ENCODE assay signal across 9 cellular contexts in the genomic region with DNA sequence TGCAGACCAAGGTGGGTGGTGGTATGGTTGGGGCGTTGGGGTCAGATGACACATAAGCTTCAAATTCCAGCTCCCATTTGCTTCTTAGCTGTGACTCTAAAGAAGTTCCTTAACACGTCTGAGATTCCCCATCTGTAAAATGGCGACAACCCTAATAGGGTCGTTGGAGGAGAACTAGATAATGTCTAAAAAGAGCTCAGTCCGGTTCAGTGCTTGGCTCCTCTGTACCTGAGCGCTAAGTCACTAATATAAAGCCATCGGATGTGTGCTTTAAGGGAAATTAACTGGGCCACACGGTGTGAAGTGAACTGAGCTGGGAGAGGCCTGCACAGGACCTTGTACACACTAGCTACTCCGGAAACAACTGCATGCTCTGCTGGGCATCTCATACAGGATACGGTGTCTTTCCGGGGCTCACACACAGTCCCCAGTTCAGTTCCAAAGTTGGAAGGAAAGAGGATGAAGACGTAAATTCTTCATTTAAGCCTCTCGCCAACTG. TPM values are rescaled to one million over a fixed set of nuclear protein-coding genes. Genes with fewer than 3 reads are reported as not detected.
A peak's percentile ranks its signal among the peaks of the same experiment; 100 is the strongest.
DNase-seq lines count a peak whose midpoint lies in the region; ATAC-seq and TF ChIP-seq lines count a peak whose summit lies in the region.
"Had no signal": no experiment of that assay in that cellular context is flagged by ENCODE, and none has a peak within 500 bp of the region (broad histone marks: within the 10 kb centered on the region; RNA-seq: fewer than 3 reads in every experiment).

No MANE protein-coding gene starts in this region.

- H3K79me2 ChIP-seq in PC-3 (ENCODE audit: low read length) = peaks cover 40% of the 10 kb centered on the region

- in situ Hi-C loops in gastrocnemius medialis (cut with MboI; ENCODE audit: low sequenced_read_pairs in 4 of 4) = loop anchor here in 2 of 4 donors (10.0 kb wide), 1 partner anchor 62 kb away; no protein-coding TSS in a partner anchor

- ATAC-seq in HG02588 (IDR thresholded peaks at IDR 0.05; ENCODE audit: unreplicated experiment) (peak; percentile 15), PC-3 (peak; percentile 31), gastrocnemius medialis (peak; percentile 17 to 37)

- POLR2A ChIA-PET in PC-3 (lab: Charles Lee; ENCODE audit: unreplicated experiment) = interaction anchor here (0.7 to 1.0 kb wide), 3 partner anchors 10 to 49 kb away, joined by 3 to 6 read pairs (median 4); partner anchors contain the start of genes AVPI1 and MARVELD1

- no peaks in the 10 kb centered on the region for H3K27me3 ChIP-seq in PC-3 (ENCODE audit: low read length)
- no peaks in the 10 kb centered on the region for H3K27me3 ChIP-seq in esophagus squamous epithelium
- H3K27me3 ChIP-seq in gastrocnemius medialis = no peaks in the 10 kb centered on the region

- H3K9me2 ChIP-seq in PC-3 (replicated peaks; ENCODE audit: low read length) = no peaks in the 10 kb centered on the region

- no peaks in the 10 kb centered on the region for H3K9me3 ChIP-seq in PC-3 (ENCODE audit: low read length)
- no peaks in the 10 kb centered on the region for H3K9me3 ChIP-seq in esophagus squamous epithelium
- H3K9me3 ChIP-seq in gastrocnemius medialis = no peaks in the 10 kb centered on the region

- DNase-seq in GM12864 (ENCODE audit: low read depth) = no peak
- DNase-seq in PC-3 = no peak
- no peak for DNase-seq in esophagus squamous epithelium (lab: John Stamatoyannopoulos, UW)
- DNase-seq in gastrocnemius medialis = no peak
- DNase-seq in AG20443 (ENCODE audit: low spot score) = no peak
- no peak for DNase-seq in NCI-H345 treated with DMSO at 0.1 percent for 48 hours (lab: John Stamatoyannopoulos, UW; ENCODE audit: unreplicated experiment)
- no peak for DNase-seq in KG1 (lab: John Stamatoyannopoulos, UW)

- H3K4me3 ChIP-seq in GM12864 (ENCODE audit: low read depth, low read length) (peak overlapping the region; percentile 97), PC-3 (ENCODE audit: low read length) (no peak overlapping the region), esophagus squamous epithelium (peak overlapping the region; percentile 66 to 94 (median 90)), gastrocnemius medialis (peak overlapping the region; percentile 76 to 96 (median 93))

- 67 to 71% methylated on average over 6 to 9 of the region's 13 CpGs for WGBS in esophagus squamous epithelium, 2 donors

- H3K36me3 ChIP-seq in PC-3 (ENCODE audit: low read depth, low read length) (peaks cover 6% of the 10 kb centered on the region; the same call in 1 of the 2 replicates), esophagus squamous epithelium (peaks cover 0 to 29% (median 0%) of the 10 kb centered on the region in 3 donors), gastrocnemius medialis (peaks cover 0 to 27% of the 10 kb centered on the region in 2 donors)

- no peak overlapping the region for H3K9ac ChIP-seq in PC-3 (ENCODE audit: low read length)

- H3K4me1 ChIP-seq in PC-3 (ENCODE audit: insufficient read depth, low read length) = peaks cover 9% of the 10 kb centered on the region
- peaks cover 9 to 39% (median 17%) of the 10 kb centered on the region in 3 donors for H3K4me1 ChIP-seq in esophagus squamous epithelium
- peaks cover 12 to 19% of the 10 kb centered on the region in 2 donors for H3K4me1 ChIP-seq in gastrocnemius medialis

- TSS peak; percentile 58 for BruUV-seq in PC-3 (replicated peaks; lab: Mats Ljungman, UMichigan)

- CTCF ChIA-PET in PC-3 (lab: Charles Lee) = no interaction called here

- H4K20me1 ChIP-seq in PC-3 (ENCODE audit: low read length) = no peaks in the 10 kb centered on the region

- intact Hi-C loops in PC-3 (cut with micrococcal nuclease) = no loop called here
- intact Hi-C loops in esophagus squamous epithelium (cut with DNase I) = loop anchor here (5.0 to 10.0 kb wide), 2 partner anchors 39 to 62 kb away; no protein-coding TSS in a partner anchor
- intact Hi-C loops in gastrocnemius medialis (cut with DNase I; ENCODE audit: low total_unique reads) = loop anchor here (5.0 kb wide), 1 partner anchor 334 kb away; the partner anchor contains the start of gene RRP12

- peak overlapping the region; percentile 24; the same call in 1 of the 2 replicates for H3K4me2 ChIP-seq in PC-3 (ENCODE audit: low read length)

- no peaks in the 10 kb centered on the region for H3F3A ChIP-seq in PC-3 (ENCODE audit: low read length, unreplicated experiment)

- TF ChIP-seq POLR2A in esophagus squamous epithelium (IDR thresholded peaks at IDR 0.05) (no peak), gastrocnemius medialis (IDR thresholded peaks at IDR 0.05) (no peak)

- peak overlapping the region; percentile 79 for H2AFZ ChIP-seq in PC-3 (ENCODE audit: low read length)

- TF ChIP-seq CTCF in GM12864 (IDR thresholded peaks at IDR 0.05; ENCODE audit: low read depth, low read length, missing control alignments) (no peak), PC-3 (conservative IDR thresholded peaks at IDR 0.05; ENCODE audit: low read depth, low read length) (no peak), esophagus squamous epithelium (IDR thresholded peaks at IDR 0.05) (no peak), gastrocnemius medialis (IDR thresholded peaks at IDR 0.05 in 4 of 5, conservative IDR thresholded peaks at IDR 0.05 in 1 of 5) (no peak)

- H3K27ac ChIP-seq in PC-3 (ENCODE audit: low read length) (no peak overlapping the region), esophagus squamous epithelium (peak overlapping the region; percentile 91 to 98 (median 96)), gastrocnemius medialis (peak overlapping the region; percentile 82 to 93 (median 86))

RNA-seq across cellular contexts. Expression of gene ZFYVE27, which starts 0.5 kb away (rescaled TPM):
- total RNA-seq in PC-3 (2014; rRNA removed) (13.1 and 15.0 TPM in 2 replicates), esophagus squamous epithelium (10 to 100 TPM; 10.1 to 16.0 (median 13.4) TPM), gastrocnemius medialis (10 to 100 TPM in 3 of 4 donors, 1 to 10 TPM in 1; 7.6 to 14.9 (median 11.6) TPM)

RNA-seq across cellular contexts. Expression of gene MARVELD1, which starts 22.9 kb away (rescaled TPM):
- total RNA-seq in PC-3 (2014; rRNA removed) (17.6 and 25.5 TPM in 2 replicates), esophagus squamous epithelium (10 to 100 TPM in 2 of 4 donors, 1 to 10 TPM in 2; 4.0 to 20.5 (median 12.3) TPM), gastrocnemius medialis (1 to 10 TPM; 3.2 to 5.1 (median 3.9) TPM)

RNA-seq across cellular contexts. Expression of gene SFRP5, which starts 35.3 kb away (rescaled TPM):
- not detected in 2 replicates for total RNA-seq in PC-3 (2014; rRNA removed)
- total RNA-seq in esophagus squamous epithelium = 1 to 10 TPM in 1 of 4 donors, under 1 TPM in 2, not detected in 1; 0.44 to 2.7 (median 0.70) TPM
- 1 to 10 TPM in 1 of 4 donors, under 1 TPM in 2, not detected in 1; 0.25 to 2.2 (median 0.93) TPM for total RNA-seq in gastrocnemius medialis
- total RNA-seq: lung microvascular endothelial cell had no signal

RNA-seq across cellular contexts. Expression of gene AVPI1, which starts 49.4 kb away (rescaled TPM):
- total RNA-seq in PC-3 (2014; rRNA removed) (40.7 and 44.5 TPM in 2 replicates), esophagus squamous epithelium (10 to 100 TPM in 3 of 4 donors, 1 to 10 TPM in 1; 7.7 to 21.7 (median 15.4) TPM), gastrocnemius medialis (10 to 100 TPM in 1 of 4 donors, 1 to 10 TPM in 3; 1.4 to 14.1 (median 3.0) TPM)
